1 cellular context compared by ENCODE assay signal in the genomic region with DNA sequence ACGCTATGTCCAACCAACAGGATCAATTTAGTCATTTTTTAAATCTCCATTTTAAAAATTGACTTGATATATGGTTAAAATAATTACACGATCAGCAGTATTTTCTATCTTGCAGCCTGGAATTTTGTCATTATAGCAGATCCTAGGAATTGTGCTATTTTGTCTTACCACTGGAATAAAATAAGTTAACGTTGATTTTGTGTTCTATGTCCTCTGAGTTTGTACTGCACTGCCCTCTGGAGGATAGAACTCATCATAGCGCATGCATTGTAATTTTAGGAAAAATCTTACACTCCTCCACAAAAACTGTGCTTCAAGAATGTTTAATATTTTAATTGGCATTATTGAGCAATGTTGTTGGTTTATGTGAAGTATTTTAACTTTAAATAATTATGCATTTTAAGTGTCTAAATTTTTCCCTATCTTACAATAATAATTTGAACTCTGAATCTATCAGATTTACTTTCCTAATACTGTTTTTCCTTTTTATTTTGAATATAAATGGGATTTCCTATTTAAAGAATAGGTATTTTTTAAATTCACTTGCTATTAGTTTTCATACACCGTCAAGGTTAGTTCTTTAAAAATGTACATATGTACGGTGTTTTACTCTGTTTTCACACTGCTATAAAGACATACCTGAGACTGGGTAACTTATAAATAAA.
TF ChIP-seq lines count a peak whose summit lies in the region.

No MANE protein-coding gene starts in this region.

TF ChIP-seq in GM23338, 12 proteins besides CTCF, POLR2A, EP300 and RAD21 (continued from another document):
- TF ChIP-seq, protein P1, sequence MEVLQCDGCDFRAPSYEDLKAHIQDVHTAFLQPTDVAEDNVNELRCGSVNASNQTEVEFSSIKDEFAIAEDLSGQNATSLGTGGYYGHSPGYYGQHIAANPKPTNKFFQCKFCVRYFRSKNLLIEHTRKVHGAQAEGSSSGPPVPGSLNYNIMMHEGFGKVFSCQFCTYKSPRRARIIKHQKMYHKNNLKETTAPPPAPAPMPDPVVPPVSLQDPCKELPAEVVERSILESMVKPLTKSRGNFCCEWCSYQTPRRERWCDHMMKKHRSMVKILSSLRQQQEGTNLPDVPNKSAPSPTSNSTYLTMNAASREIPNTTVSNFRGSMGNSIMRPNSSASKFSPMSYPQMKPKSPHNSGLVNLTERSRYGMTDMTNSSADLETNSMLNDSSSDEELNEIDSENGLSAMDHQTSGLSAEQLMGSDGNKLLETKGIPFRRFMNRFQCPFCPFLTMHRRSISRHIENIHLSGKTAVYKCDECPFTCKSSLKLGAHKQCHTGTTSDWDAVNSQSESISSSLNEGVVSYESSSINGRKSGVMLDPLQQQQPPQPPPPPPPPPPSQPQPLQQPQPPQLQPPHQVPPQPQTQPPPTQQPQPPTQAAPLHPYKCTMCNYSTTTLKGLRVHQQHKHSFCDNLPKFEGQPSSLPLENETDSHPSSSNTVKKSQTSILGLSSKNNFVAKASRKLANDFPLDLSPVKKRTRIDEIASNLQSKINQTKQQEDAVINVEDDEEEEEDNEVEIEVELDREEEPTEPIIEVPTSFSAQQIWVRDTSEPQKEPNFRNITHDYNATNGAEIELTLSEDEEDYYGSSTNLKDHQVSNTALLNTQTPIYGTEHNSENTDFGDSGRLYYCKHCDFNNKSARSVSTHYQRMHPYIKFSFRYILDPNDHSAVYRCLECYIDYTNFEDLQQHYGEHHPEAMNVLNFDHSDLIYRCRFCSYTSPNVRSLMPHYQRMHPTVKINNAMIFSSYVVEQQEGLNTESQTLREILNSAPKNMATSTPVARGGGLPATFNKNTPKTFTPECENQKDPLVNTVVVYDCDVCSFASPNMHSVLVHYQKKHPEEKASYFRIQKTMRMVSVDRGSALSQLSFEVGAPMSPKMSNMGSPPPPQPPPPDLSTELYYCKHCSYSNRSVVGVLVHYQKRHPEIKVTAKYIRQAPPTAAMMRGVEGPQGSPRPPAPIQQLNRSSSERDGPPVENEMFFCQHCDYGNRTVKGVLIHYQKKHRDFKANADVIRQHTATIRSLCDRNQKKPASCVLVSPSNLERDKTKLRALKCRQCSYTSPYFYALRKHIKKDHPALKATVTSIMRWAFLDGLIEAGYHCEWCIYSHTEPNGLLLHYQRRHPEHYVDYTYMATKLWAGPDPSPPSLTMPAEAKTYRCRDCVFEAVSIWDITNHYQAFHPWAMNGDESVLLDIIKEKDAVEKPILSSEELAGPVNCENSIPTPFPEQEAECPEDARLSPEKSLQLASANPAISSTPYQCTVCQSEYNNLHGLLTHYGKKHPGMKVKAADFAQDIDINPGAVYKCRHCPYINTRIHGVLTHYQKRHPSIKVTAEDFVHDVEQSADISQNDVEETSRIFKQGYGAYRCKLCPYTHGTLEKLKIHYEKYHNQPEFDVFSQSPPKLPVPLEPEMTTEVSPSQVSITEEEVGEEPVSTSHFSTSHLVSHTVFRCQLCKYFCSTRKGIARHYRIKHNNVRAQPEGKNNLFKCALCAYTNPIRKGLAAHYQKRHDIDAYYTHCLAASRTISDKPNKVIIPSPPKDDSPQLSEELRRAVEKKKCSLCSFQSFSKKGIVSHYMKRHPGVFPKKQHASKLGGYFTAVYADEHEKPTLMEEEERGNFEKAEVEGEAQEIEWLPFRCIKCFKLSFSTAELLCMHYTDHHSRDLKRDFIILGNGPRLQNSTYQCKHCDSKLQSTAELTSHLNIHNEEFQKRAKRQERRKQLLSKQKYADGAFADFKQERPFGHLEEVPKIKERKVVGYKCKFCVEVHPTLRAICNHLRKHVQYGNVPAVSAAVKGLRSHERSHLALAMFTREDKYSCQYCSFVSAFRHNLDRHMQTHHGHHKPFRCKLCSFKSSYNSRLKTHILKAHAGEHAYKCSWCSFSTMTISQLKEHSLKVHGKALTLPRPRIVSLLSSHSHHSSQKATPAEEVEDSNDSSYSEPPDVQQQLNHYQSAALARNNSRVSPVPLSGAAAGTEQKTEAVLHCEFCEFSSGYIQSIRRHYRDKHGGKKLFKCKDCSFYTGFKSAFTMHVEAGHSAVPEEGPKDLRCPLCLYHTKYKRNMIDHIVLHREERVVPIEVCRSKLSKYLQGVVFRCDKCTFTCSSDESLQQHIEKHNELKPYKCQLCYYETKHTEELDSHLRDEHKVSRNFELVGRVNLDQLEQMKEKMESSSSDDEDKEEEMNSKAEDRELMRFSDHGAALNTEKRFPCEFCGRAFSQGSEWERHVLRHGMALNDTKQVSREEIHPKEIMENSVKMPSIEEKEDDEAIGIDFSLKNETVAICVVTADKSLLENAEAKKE (CRISPR knock-in tag; IDR thresholded peaks at IDR 0.05), result no peak
